ENCODE assay signal across 12 cellular contexts in the genomic region with DNA sequence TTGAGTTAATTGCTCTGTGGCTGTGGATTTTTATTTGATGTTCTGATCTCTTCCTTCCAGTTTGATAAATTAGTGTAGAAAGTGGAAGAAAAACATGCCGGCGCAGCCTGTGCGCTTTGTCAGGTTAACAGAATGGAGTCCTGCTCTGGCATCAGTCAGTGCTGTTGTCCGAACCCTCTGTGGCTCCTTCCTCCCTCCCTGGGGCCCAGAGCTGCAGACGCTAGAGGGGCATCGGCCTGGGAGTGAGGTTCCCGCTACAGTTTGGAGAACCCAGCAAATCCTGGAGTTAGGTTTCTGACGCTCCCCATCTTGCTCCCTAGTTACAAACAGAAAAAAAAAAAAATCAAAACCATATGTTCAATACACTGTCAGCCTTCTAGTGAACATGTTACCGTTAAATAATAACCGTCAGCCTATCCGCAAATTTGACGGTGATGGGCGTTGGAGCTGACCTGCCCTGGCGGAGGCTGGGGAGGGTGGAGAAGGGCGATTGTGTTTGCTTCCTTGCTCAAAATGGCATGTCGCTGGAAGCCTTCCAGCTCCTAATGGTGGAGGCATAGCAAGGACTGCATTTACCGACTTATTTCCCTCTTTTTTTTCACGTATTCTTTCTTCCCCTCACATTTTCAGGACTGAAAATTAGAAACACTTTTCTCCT. TPM values are rescaled to one million over a fixed set of nuclear protein-coding genes. Genes with fewer than 3 reads are reported as not detected.
A peak's percentile ranks its signal among the peaks of the same experiment; 100 is the strongest.
DNase-seq lines count a peak whose midpoint lies in the region; FAIRE-seq and TF ChIP-seq lines count a peak whose summit lies in the region.
"Had no signal": no experiment of that assay in that cellular context is flagged by ENCODE, and none has a peak within 500 bp of the region (broad histone marks: within the 10 kb centered on the region; RNA-seq: fewer than 3 reads in every experiment).

No MANE protein-coding gene starts in this region.

- no peak overlapping the region for H3K56ac ChIP-seq in mesendoderm (ENCODE audit: low read length)

- H3K4ac ChIP-seq in mesendoderm (ENCODE audit: low read depth, low read length), result no peak overlapping the region

- no peak overlapping the region for H4K8ac ChIP-seq in mesendoderm (ENCODE audit: low read depth, low read length)

- H3K36me3 ChIP-seq in keratinocyte (ENCODE audit: control insufficient read depth in 2 of 2, extremely low read depth in 1 of 2, insufficient read depth in 2 of 2, low read length in 2 of 2) (peaks cover 5 to 6% of the 10 kb centered on the region in 2 experiments), skeletal muscle tissue (ENCODE audit: control insufficient read depth in 3 of 3, insufficient read depth in 3 of 3, low read length in 3 of 3) (peaks cover 0 to 3% (median 2%) of the 10 kb centered on the region in 3 donors), mesendoderm (ENCODE audit: control insufficient read depth, insufficient read depth, low read length) (no peaks in the 10 kb centered on the region), Karpas-422 (ENCODE audit: insufficient read depth, low read length) (no peaks in the 10 kb centered on the region)

- H2BK5ac ChIP-seq in mesendoderm (ENCODE audit: low read length), result no peak overlapping the region

- H2BK15ac ChIP-seq in mesendoderm (replicated peaks; ENCODE audit: low read depth), result no peak overlapping the region

- H4K20me1 ChIP-seq in keratinocyte (ENCODE audit: control insufficient read depth, extremely low read depth, insufficient read depth, low read length) (no peaks in the 10 kb centered on the region), Karpas-422 (ENCODE audit: insufficient read depth, low read depth, low read length) (peaks cover 51% of the 10 kb centered on the region)

- H3K27ac ChIP-seq in caudate nucleus (ENCODE audit: low read depth, low read length) (peak overlapping the region; percentile 76), keratinocyte (ENCODE audit: control insufficient read depth, insufficient read depth, low read length) (no peak overlapping the region), skeletal muscle tissue (ENCODE audit: low read depth, low read length) (peak overlapping the region; percentile 21), mesendoderm (ENCODE audit: low read depth, low read length) (no peak overlapping the region), Karpas-422 (ENCODE audit: low read length) (no peak overlapping the region)

- no peaks in the 10 kb centered on the region for H3K79me1 ChIP-seq in mesendoderm (ENCODE audit: low read length)

- DNase-seq in HT-29 (ENCODE audit: low spot score), result peak; percentile 58
- DNase-seq in caudate nucleus (lab: John Stamatoyannopoulos, UW), result peak in 5 of 61 donors; percentile 23 to 42 (median 27)
- no peak for DNase-seq in keratinocyte (ENCODE audit: low read depth, low spot score)
- no peak for DNase-seq in lower leg skin (ENCODE audit: low spot score in 2 of 2)
- no peak for DNase-seq in NCI-H1436 (lab: John Stamatoyannopoulos, UW)
- DNase-seq in mesendoderm, result no peak
- no peak for DNase-seq in Karpas-422
- DNase-seq: activated CD4-positive, alpha-beta memory T cell treated with anti-CD3 and anti-CD28 coated beads, Interleukin-2, amount 10 ng/mL, durations not matched to agents 7 days and 5 days; NCI-H1436 treated with DMSO at 0.1 percent for 48 hours; stimulated activated CD4-positive, alpha-beta T cell treated with anti-CD3 and anti-CD28 coated beads, Interleukin-2, amount 100 ng/mL, for 48 hours had no signal

- H3K4me1 ChIP-seq in keratinocyte (ENCODE audit: control insufficient read depth, extremely low read depth, insufficient read depth, low read length) (no peaks in the 10 kb centered on the region), skeletal muscle tissue (ENCODE audit: control insufficient read depth in 3 of 3, insufficient read depth in 3 of 3, low read length in 3 of 3) (peaks cover 56 to 70% (median 64%) of the 10 kb centered on the region in 3 donors), mesendoderm (ENCODE audit: control insufficient read depth, low read depth, low read length) (no peaks in the 10 kb centered on the region), Karpas-422 (ENCODE audit: low read length) (no peaks in the 10 kb centered on the region)

- H2AFZ ChIP-seq in keratinocyte (ENCODE audit: control insufficient read depth, low read length), result no peak overlapping the region
- no peak overlapping the region for H2AFZ ChIP-seq in Karpas-422 (ENCODE audit: low read length)

- TF ChIP-seq POLR2A in lower leg skin (IDR thresholded peaks at IDR 0.05), result no peak

- no peak overlapping the region for H3K23ac ChIP-seq in mesendoderm (ENCODE audit: low read length)

- dilution Hi-C loops in keratinocyte (cut with MboI; ENCODE audit: extremely low pct_ligation_motif_present, low sequenced_read_pairs), result no loop called here

- peaks cover 74% of the 10 kb centered on the region for H3K79me2 ChIP-seq in keratinocyte (ENCODE audit: control insufficient read depth, insufficient read depth, low read length)
- no peaks in the 10 kb centered on the region for H3K79me2 ChIP-seq in mesendoderm (ENCODE audit: control insufficient read depth, insufficient read depth, low read length)
- no peaks in the 10 kb centered on the region for H3K79me2 ChIP-seq in Karpas-422 (ENCODE audit: low read length)

- no peak overlapping the region for H3K4me3 ChIP-seq in keratinocyte (ENCODE audit: control insufficient read depth in 2 of 3, extremely low read depth in 1 of 3, insufficient read depth in 2 of 3, low read depth in 1 of 3, low read length in 3 of 3)
- H3K4me3 ChIP-seq in skeletal muscle tissue (ENCODE audit: low read length in 3 of 3), result no peak overlapping the region
- no peak overlapping the region for H3K4me3 ChIP-seq in lower leg skin (ENCODE audit: low read depth, poor library complexity, severe bottlenecking)
- no peak overlapping the region for H3K4me3 ChIP-seq in mesendoderm (ENCODE audit: low read length)
- no peak overlapping the region for H3K4me3 ChIP-seq in Karpas-422 (ENCODE audit: low read length)

- no peaks in the 10 kb centered on the region for H3K9me2 ChIP-seq in Karpas-422 (replicated peaks; ENCODE audit: insufficient read depth, low read length)

- no peak for FAIRE-seq in keratinocyte (lab: Jason Lieb, UNC)
- FAIRE-seq: endometrium had no signal

- no peak overlapping the region for H3K18ac ChIP-seq in mesendoderm (ENCODE audit: low read length)

- H3K4me2 ChIP-seq in keratinocyte (ENCODE audit: control insufficient read depth, extremely low read depth, insufficient read depth, low read depth, low read length), result peak overlapping the region; percentile 28
- no peak overlapping the region for H3K4me2 ChIP-seq in mesendoderm (ENCODE audit: low read length)
- no peak overlapping the region for H3K4me2 ChIP-seq in Karpas-422 (ENCODE audit: low read depth, low read length, poor library complexity, severe bottlenecking)

- H3K27me3 ChIP-seq in keratinocyte (ENCODE audit: control insufficient read depth, extremely low read depth, insufficient read depth, low read length), result no peaks in the 10 kb centered on the region
- H3K27me3 ChIP-seq in skeletal muscle tissue (ENCODE audit: control insufficient read depth in 3 of 3, insufficient read depth in 3 of 3, low read length in 3 of 3), result no peaks in the 10 kb centered on the region
- H3K27me3 ChIP-seq in mesendoderm (ENCODE audit: insufficient read depth, low read length, poor library complexity), result peaks cover 9% of the 10 kb centered on the region
- H3K27me3 ChIP-seq in Karpas-422 (ENCODE audit: low read length), result no peaks in the 10 kb centered on the region

- no peaks in the 10 kb centered on the region for H3K9me3 ChIP-seq in keratinocyte (ENCODE audit: control insufficient read depth, low read depth, low read length)
- no peaks in the 10 kb centered on the region for H3K9me3 ChIP-seq in skeletal muscle tissue (ENCODE audit: control insufficient read depth in 3 of 3, low read length in 3 of 3)
- H3K9me3 ChIP-seq in Karpas-422 (ENCODE audit: low read length), result no peaks in the 10 kb centered on the region

- intact Hi-C loops in lower leg skin (cut with DNase I; ENCODE audit: low total_unique reads), result loop anchor here (2.0 kb wide), 1 partner anchor 45 kb away; no protein-coding TSS in a partner anchor

- no peak for TF ChIP-seq CTCF in keratinocyte (optimal IDR thresholded peaks at IDR 0.05 in 1 of 3, IDR thresholded peaks at IDR 0.05 in 1 of 3, conservative IDR thresholded peaks at IDR 0.05 in 1 of 3; ENCODE audit: extremely low read depth in 1 of 3, insufficient read depth in 2 of 3, low read length in 3 of 3)
- TF ChIP-seq CTCF in lower leg skin (IDR thresholded peaks at IDR 0.05), result no peak

- H4K5ac ChIP-seq in mesendoderm (ENCODE audit: low read length), result no peak overlapping the region

- H2BK120ac ChIP-seq in mesendoderm (ENCODE audit: low read depth, low read length), result no peak overlapping the region

- no peak overlapping the region for H2AK5ac ChIP-seq in mesendoderm (ENCODE audit: low read length)

- H3K9me1 ChIP-seq in keratinocyte (ENCODE audit: control insufficient read depth, extremely low read depth, insufficient read depth, low read length), result no peaks in the 10 kb centered on the region

- WGBS in lower leg skin, 2 donors, result 33 to 42% methylated on average over 18 of the region's 18 CpGs
- WGBS in mesendoderm (ENCODE audit: extremely low coverage, insufficient coverage, low lambda C conversion rate), result no CpG with 5 or more reads among the region's 18 CpGs

- no peak overlapping the region for H3K9ac ChIP-seq in keratinocyte (ENCODE audit: control insufficient read depth, extremely low read depth, insufficient read depth, low read length)
- no peak overlapping the region for H3K9ac ChIP-seq in skeletal muscle tissue (ENCODE audit: low read depth in 1 of 3, low read length in 3 of 3)
- H3K9ac ChIP-seq in mesendoderm (ENCODE audit: low read length), result no peak overlapping the region
- H3K9ac ChIP-seq in Karpas-422 (ENCODE audit: low read length), result no peak overlapping the region

RNA-seq across cellular contexts. Expression of a gene that starts 13.5 kb away (rescaled TPM):
- total RNA-seq in HT-29 (2014; rRNA removed; shearing (Covaris generic)), result 34.2 and 35.7 TPM in 2 replicates
- 19.3 to 28.4 TPM (median 22.2 TPM) in 3 replicates for polyA plus RNA-seq in keratinocyte
- polyA plus RNA-seq in keratinocyte (2011; ENCODE audit: low read depth), result 14.7 TPM
- polyA plus RNA-seq in keratinocyte (2011; cell fraction: cytosol; rRNA removed), result 16.1 and 24.4 TPM in 2 replicates
- 26.1 and 29.2 TPM in 2 replicates for polyA plus RNA-seq in keratinocyte (2011; cell fraction: nucleus; rRNA removed)
- polyA plus RNA-seq in keratinocyte (2012; ENCODE audit: low replicate concordance), result 13.4 and 18.6 TPM in 2 replicates
- 20.2 to 86.3 TPM (median 68.7 TPM) in 3 replicates for polyA minus RNA-seq in keratinocyte
- polyA minus RNA-seq in keratinocyte (2011; cell fraction: cytosol; rRNA and poly(A)+ RNA removed), result 22.8 TPM
- polyA minus RNA-seq in keratinocyte (2011; cell fraction: nucleus; rRNA and poly(A)+ RNA removed), result 28.5 and 52.8 TPM in 2 replicates
- total RNA-seq in skeletal muscle tissue, result 30.3 TPM
- total RNA-seq in lower leg skin, result 10 to 100 TPM; 37.6 to 59.5 (median 45.4) TPM
- 2.0 TPM for polyA plus RNA-seq in mesendoderm (2013, experiment 1 of 2)
- polyA plus RNA-seq in mesendoderm (2013, experiment 2 of 2), result 2.2 TPM
- total RNA-seq in Karpas-422 (2014; rRNA removed; shearing (Covaris generic); ENCODE audit: low replicate concordance), result 4.4 and 8.5 TPM in 2 replicates

Comparison
In these comparisons a context has a peak if more than half of its experiments do, and no peak if none do; other contexts are left out.
1. H3K27ac ChIP-seq: peak in caudate nucleus (single experiment) and skeletal muscle tissue (single experiment); none in keratinocyte (single experiment), mesendoderm (single experiment) and Karpas-422 (single experiment).